In the genomic region with DNA sequence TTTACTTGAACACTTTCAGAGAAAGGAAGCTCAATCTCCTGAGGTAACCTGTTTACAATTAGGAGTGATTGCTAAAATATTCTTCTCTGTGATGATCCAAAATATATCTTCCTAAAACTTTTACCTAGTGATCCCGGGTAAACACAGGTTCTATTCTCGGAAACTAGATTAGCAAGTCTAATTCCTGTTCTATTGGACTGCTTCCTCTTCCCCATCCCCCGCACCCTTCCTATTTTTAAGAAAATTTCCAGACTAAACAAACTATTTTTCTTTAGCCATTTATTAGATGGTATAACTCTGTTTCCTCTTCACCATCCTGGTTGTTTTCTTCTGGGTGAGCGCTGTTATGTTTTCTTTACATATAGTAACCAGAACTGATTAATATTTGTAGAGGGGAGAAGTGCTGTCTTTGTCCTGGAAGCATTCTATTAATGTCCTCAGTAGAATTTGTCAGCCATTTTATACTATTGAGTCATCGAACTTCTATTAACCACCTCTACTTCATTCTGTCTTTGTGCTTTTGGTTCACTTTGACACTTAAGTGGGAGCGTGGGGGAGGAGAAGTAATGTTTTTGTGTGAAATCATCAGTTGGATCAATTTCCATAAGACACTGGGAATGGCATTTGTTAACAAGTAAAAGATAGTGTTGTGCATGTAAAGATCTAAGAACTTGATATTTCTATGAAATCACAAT, we compare ENCODE assay signal across 17 cellular contexts. TPM values are rescaled to one million over a fixed set of nuclear protein-coding genes. Genes with fewer than 3 reads are reported as not detected.
A peak's percentile ranks its signal among the peaks of the same experiment; 100 is the strongest.
DNase-seq lines count a peak whose midpoint lies in the region; ATAC-seq, FAIRE-seq and TF ChIP-seq lines count a peak whose summit lies in the region.
"Had no signal": no experiment of that assay in that cellular context is flagged by ENCODE, and none has a peak within 500 bp of the region (broad histone marks: within the 10 kb centered on the region; RNA-seq: fewer than 3 reads in every experiment).

No MANE protein-coding gene starts in this region.

- DNase-seq in CD4-positive, alpha-beta T cell, result no peak
- DNase-seq in H54 (ENCODE audit: insufficient read length, low spot score) (no peak), dermis blood vessel endothelial cell (peak; percentile 70), nephron progenitor cell (no peak), HUDEP-2 (lab: John Stamatoyannopoulos, UW; ENCODE audit: unreplicated experiment in 76 of 76) (no peak)
- DNase-seq: Caco-2, Karpas-422, kidney, NCI-H69, retina, SHP77 treated with DMSO at 0.1 percent for 48 hours had no signal

- H3K27ac ChIP-seq in CD4-positive, alpha-beta T cell (ENCODE audit: low read depth, low read length), result no peak overlapping the region
- H3K27ac ChIP-seq: vagina had no signal

- H3K4me1 Mint-ChIP-seq in CD4-positive, alpha-beta T cell (ENCODE audit: low read depth), result peaks cover 38% of the 10 kb centered on the region
- H3K4me1 Mint-ChIP-seq in nephron progenitor cell, result peaks cover 8% of the 10 kb centered on the region

- no peak overlapping the region for H3K4me3 Mint-ChIP-seq in CD4-positive, alpha-beta T cell
- no peak overlapping the region for H3K4me3 Mint-ChIP-seq in nephron progenitor cell
- H3K4me3 Mint-ChIP-seq: activated T-helper 1 cell treated with anti-CD3 and anti-CD28 coated beads, Interleukin-12 subunit alpha, Interleukin-12 subunit beta, Interleukin-2, Interleukin-4 antibody, amounts not matched to agents 30 ng/mL and 10 ng/mL and 1 ng/mL, durations not matched to agents 14 hours and 24 hours and 36 hours; T-helper 2 cell treated with Interferon-gamma antibody and Interleukin-4, amounts not matched to agents 5 μg/mL and 100 μg/mL, for 36 hours had no signal

- CTCF ChIA-PET in CD4-positive, alpha-beta T cell (lab: Charles Lee), result interaction anchor here (0.5 kb wide), 1 partner anchor 329 kb away, joined by 4 read pairs; no protein-coding TSS in a partner anchor

- intact Hi-C loops in CD4-positive, alpha-beta T cell (cut with DNase I, micrococcal nuclease), result no loop called here

- no peak for TF ChIP-seq CTCF in CD4-positive, alpha-beta T cell (IDR thresholded peaks at IDR 0.05)
- TF ChIP-seq CTCF in nephron progenitor cell (IDR thresholded peaks at IDR 0.05), result no peak

- peaks cover 84% of the 10 kb centered on the region for H3K36me3 Mint-ChIP-seq in CD4-positive, alpha-beta T cell (ENCODE audit: low read depth)
- H3K36me3 Mint-ChIP-seq in nephron progenitor cell (ENCODE audit: low read depth), result peaks cover 61% of the 10 kb centered on the region

- POLR2A ChIA-PET in CD4-positive, alpha-beta T cell (lab: Charles Lee), result no interaction called here

- TF ChIP-seq POLR2A in H54 (IDR thresholded peaks at IDR 0.05; ENCODE audit: low read depth, low read length), result no peak

- peak overlapping the region; percentile 56 for H3K27ac Mint-ChIP-seq in CD4-positive, alpha-beta T cell
- H3K27ac Mint-ChIP-seq in nephron progenitor cell, result peak overlapping the region; percentile 44
- H3K27ac Mint-ChIP-seq: activated T-helper 1 cell treated with anti-CD3 and anti-CD28 coated beads, Interleukin-12 subunit alpha, Interleukin-12 subunit beta, Interleukin-2, Interleukin-4 antibody, amounts not matched to agents 30 ng/mL and 10 ng/mL and 1 ng/mL, durations not matched to agents 14 hours and 24 hours and 36 hours; T-helper 2 cell treated with Interferon-gamma antibody and Interleukin-4, amounts not matched to agents 5 μg/mL and 100 μg/mL, for 36 hours had no signal

- H3K9me3 Mint-ChIP-seq in CD4-positive, alpha-beta T cell, result no peaks in the 10 kb centered on the region
- no peaks in the 10 kb centered on the region for H3K9me3 Mint-ChIP-seq in nephron progenitor cell
- H3K9me3 Mint-ChIP-seq: activated T-helper 1 cell treated with anti-CD3 and anti-CD28 coated beads, Interleukin-12 subunit alpha, Interleukin-12 subunit beta, Interleukin-2, Interleukin-4 antibody, amounts not matched to agents 30 ng/mL and 10 ng/mL and 1 ng/mL, durations not matched to agents 14 hours and 24 hours and 36 hours; T-helper 2 cell treated with Interferon-gamma antibody and Interleukin-4, amounts not matched to agents 5 μg/mL and 100 μg/mL, for 36 hours had no signal

- ATAC-seq in CD4-positive, alpha-beta T cell (ENCODE audit: poor library complexity), result no peak
- ATAC-seq in GM21515 (IDR thresholded peaks at IDR 0.05; ENCODE audit: unreplicated experiment) (no peak), GM19452 (IDR thresholded peaks at IDR 0.05; ENCODE audit: unreplicated experiment) (no peak), HG02938 (IDR thresholded peaks at IDR 0.05; ENCODE audit: unreplicated experiment) (no peak)

- H3K27me3 Mint-ChIP-seq in CD4-positive, alpha-beta T cell, result no peaks in the 10 kb centered on the region
- no peaks in the 10 kb centered on the region for H3K27me3 Mint-ChIP-seq in nephron progenitor cell (ENCODE audit: low read depth, poor library complexity)

- FAIRE-seq in H54 (lab: Jason Lieb, UNC), result peak; percentile 27
- FAIRE-seq: kidney had no signal

- H3K27me3 ChIP-seq in CD4-positive, alpha-beta T cell (ENCODE audit: control insufficient read depth, insufficient read depth, low read length), result no peaks in the 10 kb centered on the region
- H3K27me3 ChIP-seq: vagina had no signal

- no peaks in the 10 kb centered on the region for H3K9me3 ChIP-seq in CD4-positive, alpha-beta T cell (ENCODE audit: control insufficient read depth, low read length)
- H3K9me3 ChIP-seq: Caco-2, vagina had no signal

RNA-seq across cellular contexts. Expression of a gene that starts 31.8 kb away (rescaled TPM):
- 10 to 100 TPM; 62.5 to 67.1 TPM for total RNA-seq in CD4-positive, alpha-beta T cell
- total RNA-seq in dermis blood vessel endothelial cell, result 51.5 and 56.2 TPM in 2 replicates
